ENCODE assay signal across 8 cellular contexts in the genomic region with DNA sequence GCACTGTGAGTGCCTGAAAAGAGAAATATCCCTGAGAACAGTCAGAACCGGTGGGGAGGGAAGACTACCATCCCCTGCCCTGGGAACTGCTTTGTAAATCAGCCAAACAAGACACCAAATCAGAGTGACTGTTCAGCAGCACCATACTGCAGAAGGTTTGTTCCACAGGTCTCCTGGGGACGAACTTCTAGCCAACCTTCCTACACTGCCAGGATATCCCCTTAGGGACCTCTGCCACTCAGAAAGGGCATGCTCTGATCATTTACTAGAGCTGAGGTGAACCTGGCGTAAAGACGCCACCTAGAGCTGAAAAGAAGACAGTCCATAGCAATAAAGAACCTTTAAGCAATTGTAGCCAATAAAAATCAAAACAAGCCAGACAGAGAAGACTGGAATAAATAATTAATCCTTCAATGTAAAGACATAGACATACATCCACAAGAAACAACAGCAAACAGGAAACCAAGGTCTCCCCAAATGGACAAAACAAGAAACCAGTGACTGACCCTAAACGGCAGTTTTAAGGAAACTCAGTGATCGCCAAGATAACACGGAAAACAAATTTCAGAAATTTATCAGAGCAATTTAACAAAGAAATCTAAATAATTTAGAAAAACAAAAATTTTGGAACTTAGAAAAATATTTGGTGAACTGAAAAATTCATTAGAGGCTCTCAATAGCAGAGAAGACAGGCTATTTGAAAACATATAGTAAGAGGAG.
DNase-seq lines count a peak whose midpoint lies in the region; ATAC-seq and TF ChIP-seq lines count a peak whose summit lies in the region.

No MANE protein-coding gene starts in this region.

- no peaks in the 10 kb centered on the region for H3F3A ChIP-seq in PC-3 (ENCODE audit: low read length, unreplicated experiment)

- H3K27me3 ChIP-seq in PC-3 (ENCODE audit: low read length) (no peaks in the 10 kb centered on the region), gastroesophageal sphincter (no peaks in the 10 kb centered on the region)

- POLR2A ChIA-PET in PC-3 (lab: Charles Lee; ENCODE audit: unreplicated experiment) = interaction anchor here (0.6 kb wide), 1 partner anchor 229 kb away, joined by 4 read pairs; the partner anchor contains the start of gene PCED1B

- intact Hi-C loops in PC-3 (cut with micrococcal nuclease) = loop anchor here (1.0 to 5.0 kb wide), 7 partner anchors 37 to 276 kb away; no protein-coding TSS in a partner anchor
- intact Hi-C loops in sciatic nerve (cut with DNase I) = no loop called here

- H3K9me2 ChIP-seq in PC-3 (replicated peaks; ENCODE audit: low read length) = no peaks in the 10 kb centered on the region

- H3K4me2 ChIP-seq in PC-3 (ENCODE audit: low read length) = 0 out of 2 replicates have a peak overlapping the region, but pooled peaks have one; percentile 4

- BruUV-seq in PC-3 (replicated peaks; lab: Mats Ljungman, UMichigan) = no TSS peak

- H3K27ac ChIP-seq in PC-3 (ENCODE audit: low read length) (no peak overlapping the region), gastroesophageal sphincter (no peak overlapping the region)

- peak; percentile 76 for ATAC-seq in GM21423 (IDR thresholded peaks at IDR 0.05; ENCODE audit: unreplicated experiment)
- peak; percentile 100 for ATAC-seq in PC-3
- no peak for ATAC-seq in gastroesophageal sphincter
- peak; percentile 80 for ATAC-seq in sciatic nerve

- CTCF ChIA-PET in PC-3 (lab: Charles Lee) = interaction anchor here (0.7 to 1.0 kb wide), 3 partner anchors 229 to 1199 kb away, joined by 3 to 4 read pairs (median 3); partner anchors contain the start of gene PCED1B

- H3K36me3 ChIP-seq in PC-3 (ENCODE audit: low read depth, low read length) = no peaks in the 10 kb centered on the region
- H3K36me3 ChIP-seq in gastroesophageal sphincter = no peaks in the 10 kb centered on the region

- peak; percentile 38 for DNase-seq in DMS114 treated with DMSO at 0.1 percent for 48 hours (lab: John Stamatoyannopoulos, UW; ENCODE audit: unreplicated experiment)
- DNase-seq in HS-27A (ENCODE audit: low read depth) = peak; percentile 46
- DNase-seq in PC-3 = peak; percentile 84
- peak; percentile 31 for DNase-seq in activated T-helper 1 cell treated with Interleukin-2 at 50 U/mL for 16 hours (ENCODE audit: low read depth)
- no peak for DNase-seq in sciatic nerve (ENCODE audit: low spot score)
- DNase-seq in NCI-H187 treated with DMSO at 0.1 percent for 48 hours (lab: John Stamatoyannopoulos, UW) = no peak

- peak overlapping the region; percentile 48; the same call in 1 of the 2 replicates for H2AFZ ChIP-seq in PC-3 (ENCODE audit: low read length)

- no peak overlapping the region for H3K9ac ChIP-seq in PC-3 (ENCODE audit: low read length)

- TF ChIP-seq EP300 in gastroesophageal sphincter (IDR thresholded peaks at IDR 0.05) = no peak

- 67 to 68% methylated on average over 4 to 6 of the region's 7 CpGs for WGBS in gastroesophageal sphincter (ENCODE audit: low coverage in 1 of 2), 2 donors

- H3K4me1 ChIP-seq in PC-3 (ENCODE audit: insufficient read depth, low read length) = peaks cover 8% of the 10 kb centered on the region; the same call in 1 of the 2 replicates
- H3K4me1 ChIP-seq in gastroesophageal sphincter = no peaks in the 10 kb centered on the region

- H3K79me2 ChIP-seq in PC-3 (ENCODE audit: low read length) = no peaks in the 10 kb centered on the region

- TF ChIP-seq POLR2A in gastroesophageal sphincter (IDR thresholded peaks at IDR 0.05) = no peak

- H3K9me3 ChIP-seq in PC-3 (ENCODE audit: low read length) (no peaks in the 10 kb centered on the region), gastroesophageal sphincter (no peaks in the 10 kb centered on the region)

- H4K20me1 ChIP-seq in PC-3 (ENCODE audit: low read length) = no peaks in the 10 kb centered on the region

- TF ChIP-seq CTCF in PC-3 (conservative IDR thresholded peaks at IDR 0.05; ENCODE audit: low read depth, low read length) (peak; percentile 94), gastroesophageal sphincter (IDR thresholded peaks at IDR 0.05) (peak in 3 of 4 experiments; percentile 16 to 53 (median 53))

- no peak overlapping the region for H3K4me3 ChIP-seq in PC-3 (ENCODE audit: low read length)
- peak overlapping the region in 1 of 2 donors; percentile 6 for H3K4me3 ChIP-seq in gastroesophageal sphincter

Comparison
In these comparisons a context has a peak if more than half of its experiments do, and no peak if none do; other contexts are left out.
1. DNase-seq: peak in DMS114 treated with DMSO at 0.1 percent for 48 hours (single experiment), HS-27A (single experiment), PC-3 (single experiment) and activated T-helper 1 cell treated with Interleukin-2 at 50 U/mL for 16 hours (single experiment); none in sciatic nerve (single experiment) and NCI-H187 treated with DMSO at 0.1 percent for 48 hours (single experiment).